19 cellular contexts compared by ENCODE assay signal in genomic region chr6:168248148-168248620, GRCh38.
"Had no signal": no experiment of that assay in that cellular context is flagged by ENCODE, and none has a peak within 500 bp of the region (broad histone marks: within the 10 kb centered on the region; RNA-seq: fewer than 3 reads in every experiment).

No MANE protein-coding gene starts in this region.

- ATAC-seq: gastroesophageal sphincter; psoas muscle; stimulated activated naive CD8-positive, alpha-beta T cell treated with anti-CD3 and anti-CD28 coated beads, Interleukin-15, amount 100 ng/mL, for 72 hours had no signal

- H3K4me3 ChIP-seq: breast epithelium, pancreas, psoas muscle, right atrium auricular region, tibial artery had no signal

- H3K9me3 ChIP-seq: breast epithelium, gastroesophageal sphincter, neutrophil, pancreas, psoas muscle, right atrium auricular region, tibial artery had no signal

- H3K27ac ChIP-seq: breast epithelium, epithelial cell of prostate, gastroesophageal sphincter, neutrophil, psoas muscle, right atrium auricular region, tibial artery had no signal

- DNase-seq: activated CD4-positive, alpha-beta memory T cell treated with anti-CD3 and anti-CD28 coated beads for 36 hours; activated CD4-positive, alpha-beta T cell treated with anti-CD3 and anti-CD28 coated beads for 4 hours; activated CD4-positive, CD25-positive, alpha-beta regulatory T cell; activated gamma-delta T cell treated with Interleukin-2 at 50 U/mL for 16 hours; activated T-cell treated with anti-CD3 and anti-CD28 coated beads, Interleukin-2, amount 50 U/mL, for 72 hours; aorta; cortex of kidney; left ventricle myocardium superior; stimulated activated CD4-positive, alpha-beta T cell treated with anti-CD3 and anti-CD28 coated beads, Interleukin-1b, Interleukin-23, amount 100 ng/mL, for 48 hours; stimulated activated naive CD8-positive, alpha-beta T cell treated with anti-CD3 and anti-CD28 coated beads, Interleukin-15, amount 100 ng/mL, for 72 hours; T1000; tibial artery had no signal

- H3K27me3 ChIP-seq: breast epithelium, gastroesophageal sphincter, neutrophil, pancreas, right atrium auricular region, tibial artery had no signal

- FAIRE-seq: pancreas had no signal

- H3K4me1 ChIP-seq: breast epithelium, psoas muscle had no signal

- H3K36me3 ChIP-seq: breast epithelium, gastroesophageal sphincter, neutrophil, pancreas, right atrium auricular region, tibial artery had no signal
